22 cellular contexts compared by ENCODE assay signal in genomic region chr20:90651-91050, GRCh38. TPM values are rescaled to one million over a fixed set of nuclear protein-coding genes. Genes with fewer than 3 reads are reported as not detected.
"Had no signal": no experiment of that assay in that cellular context is flagged by ENCODE, and none has a peak within 500 bp of the region (broad histone marks: within the 10 kb centered on the region; RNA-seq: fewer than 3 reads in every experiment).

No MANE protein-coding gene starts in this region.

- H3K36me3 ChIP-seq: sigmoid colon had no signal

- H3K36me3 Mint-ChIP-seq: brain, type B pancreatic cell had no signal

- H3K27ac ChIP-seq: sigmoid colon had no signal

- H3K27ac Mint-ChIP-seq: activated CD4-positive, alpha-beta T cell treated with anti-CD3 and anti-CD28 coated beads, Interleukin-2, amount 10 ng/mL, durations not matched to agents 24 days and 14 days; activated naive CD4-positive, alpha-beta T cell treated with anti-CD3 and anti-CD28 coated beads, Interleukin-2, amount 50 U/mL, for 72 hours; brain; dendritic cell treated with granulocyte-macrophage colony-stimulating factor and Interleukin-4, amounts not matched to agents 40 ng/mL and 50 ng/mL, for 4 days; effector memory CD8-positive, alpha-beta T cell; nephron progenitor cell; type B pancreatic cell; WTC11 had no signal

- DNase-seq: activated CD4-positive, alpha-beta T cell treated with anti-CD3 and anti-CD28 coated beads, Interleukin-2, amount 10 ng/mL, durations not matched to agents 24 days and 14 days; activated effector memory CD4-positive, alpha-beta T cell treated with anti-CD3 and anti-CD28 coated beads, Interleukin-2, amount 50 U/mL, for 16 hours; activated T-cell treated with anti-CD3 and anti-CD28 coated beads for 4 hours; amygdala; cerebellar nuclear complex; effector memory CD8-positive, alpha-beta T cell; hypothalamus; left colon; mesenchymal stem cell; nephron progenitor cell; sigmoid colon; stimulated activated naive CD4-positive, alpha-beta T cell treated with Interleukin-2 at 50 U/mL for 16 hours; T-helper 1 cell had no signal

- H3K4me3 ChIP-seq: sigmoid colon had no signal

- H3K4me1 ChIP-seq: sigmoid colon had no signal

- H3K4me3 Mint-ChIP-seq: activated CD4-positive, alpha-beta T cell treated with anti-CD3 and anti-CD28 coated beads, Interleukin-2, amount 10 ng/mL, durations not matched to agents 24 days and 14 days; brain; dendritic cell treated with granulocyte-macrophage colony-stimulating factor and Interleukin-4, amounts not matched to agents 40 ng/mL and 50 ng/mL, for 4 days; effector memory CD8-positive, alpha-beta T cell; nephron progenitor cell; type B pancreatic cell; WTC11 had no signal

- ATAC-seq: effector memory CD8-positive, alpha-beta T cell; left colon; WTC11 had no signal

- H3K4me1 Mint-ChIP-seq: activated CD4-positive, alpha-beta T cell treated with anti-CD3 and anti-CD28 coated beads, Interleukin-2, amount 10 ng/mL, durations not matched to agents 24 days and 14 days; brain; nephron progenitor cell; WTC11 had no signal

RNA-seq across cellular contexts. Expression of gene DEFB125, which starts 3.2 kb away (rescaled TPM):
- total RNA-seq: activated CD4-positive, alpha-beta T cell treated with anti-CD3 and anti-CD28 coated beads, Interleukin-2, amount 10 ng/mL, durations not matched to agents 24 days and 14 days; activated CD8-positive, alpha-beta memory T cell treated with anti-CD3 and anti-CD28 coated beads for 36 hours; activated naive CD4-positive, alpha-beta T cell treated with anti-CD3 and anti-CD28 coated beads, Interleukin-2, amount 50 U/mL, for 72 hours; left colon; omental fat pad; pulmonary artery endothelial cell; sigmoid colon; WTC11 had no signal
- polyA plus RNA-seq: esophagus, sigmoid colon had no signal

RNA-seq across cellular contexts. Expression of gene DEFB126, which starts 51.7 kb away (rescaled TPM):
- total RNA-seq: activated CD4-positive, alpha-beta T cell treated with anti-CD3 and anti-CD28 coated beads, Interleukin-2, amount 10 ng/mL, durations not matched to agents 24 days and 14 days; activated CD8-positive, alpha-beta memory T cell treated with anti-CD3 and anti-CD28 coated beads for 36 hours; activated naive CD4-positive, alpha-beta T cell treated with anti-CD3 and anti-CD28 coated beads, Interleukin-2, amount 50 U/mL, for 72 hours; left colon; omental fat pad; pulmonary artery endothelial cell; sigmoid colon; WTC11 had no signal
- polyA plus RNA-seq: esophagus, sigmoid colon had no signal
